In the genomic region with DNA sequence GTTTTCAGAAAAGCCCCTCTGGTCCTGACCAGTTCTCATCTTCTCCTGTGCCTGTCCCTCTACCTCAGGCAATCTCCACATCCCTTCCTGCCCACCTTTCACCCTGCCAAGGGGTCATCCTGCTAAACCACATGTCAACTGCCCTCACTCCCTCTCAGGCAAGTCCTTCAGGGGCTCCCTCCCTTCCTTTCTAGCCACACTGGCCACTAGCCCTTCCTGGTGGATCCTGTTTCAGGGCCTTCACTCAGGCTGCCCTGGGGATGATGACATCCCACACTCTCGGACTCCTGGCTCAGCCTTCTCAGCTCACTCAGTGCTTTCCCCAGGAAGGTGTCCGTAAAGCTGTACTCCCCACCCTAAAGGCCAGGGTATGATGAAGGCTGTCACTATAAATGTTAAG, we compare ENCODE assay signal across 16 cellular contexts. TPM values are rescaled to one million over a fixed set of nuclear protein-coding genes. Genes with fewer than 3 reads are reported as not detected.
DNase-seq lines count a peak whose midpoint lies in the region; ATAC-seq, FAIRE-seq and TF ChIP-seq lines count a peak whose summit lies in the region.
"Had no signal": no experiment of that assay in that cellular context is flagged by ENCODE, and none has a peak within 500 bp of the region (broad histone marks: within the 10 kb centered on the region; RNA-seq: fewer than 3 reads in every experiment).

No MANE protein-coding gene starts in this region.

- intact Hi-C loops in HepG2 (cut with micrococcal nuclease; ENCODE audit: unreplicated experiment) (loop anchor here (5.0 kb wide), 1 partner anchor 189 kb away; no protein-coding TSS in a partner anchor), right lobe of liver (cut with DNase I) (loop anchor here (5.0 kb wide), 2 partner anchors 374 to 379 kb away; no protein-coding TSS in a partner anchor), spleen (cut with DNase I; ENCODE audit: low total_unique reads) (loop anchor here (5.0 kb wide), 1 partner anchor 374 kb away; no protein-coding TSS in a partner anchor)

- H3K4me1 Mint-ChIP-seq in T-helper 17 cell: peaks cover 4% of the 10 kb centered on the region

- DNase-seq in HepG2 (ENCODE audit: low spot score): no peak
- no peak for DNase-seq in right lobe of liver
- DNase-seq in T-helper 17 cell: no peak
- DNase-seq in left kidney (ENCODE audit: low read depth, low spot score): peak; percentile 45
- no peak for DNase-seq in spleen
- DNase-seq in NCI-H1694 treated with DMSO at 0.1 percent for 48 hours (lab: John Stamatoyannopoulos, UW): no peak
- no peak for DNase-seq in activated naive CD4-positive, alpha-beta T cell treated with anti-CD3 and anti-CD28 coated beads, Interleukin-2, amount 50 U/mL, for 72 hours (ENCODE audit: low spot score in 2 of 2)
- no peak for DNase-seq in NCI-H748 treated with DMSO at 0.1 percent for 48 hours (lab: John Stamatoyannopoulos, UW)
- DNase-seq: Caco-2, DMS153, KG1, NCI-H1436, NCI-H345, NCI-H526 treated with DMSO at 0.1 percent for 48 hours, RPMI8226, SIG-M5 had no signal

- no peaks in the 10 kb centered on the region for H3K36me3 Mint-ChIP-seq in T-helper 17 cell (ENCODE audit: low read depth)
- H3K36me3 Mint-ChIP-seq in activated naive CD4-positive, alpha-beta T cell treated with anti-CD3 and anti-CD28 coated beads, Interleukin-2, amount 50 U/mL, for 72 hours: no peaks in the 10 kb centered on the region

- H2AFZ ChIP-seq in HepG2 (ENCODE audit: low read length): no peak overlapping the region

- TF ChIP-seq RAD21 in HepG2 (CRISPR knock-in tag; IDR thresholded peaks at IDR 0.05): no peak

- peak overlapping the region; percentile 37 for H3K27ac Mint-ChIP-seq in T-helper 17 cell
- peak overlapping the region in 1 of 2 donors; percentile 32 for H3K27ac Mint-ChIP-seq in activated naive CD4-positive, alpha-beta T cell treated with anti-CD3 and anti-CD28 coated beads, Interleukin-2, amount 50 U/mL, for 72 hours

- H3K4me3 Mint-ChIP-seq in T-helper 17 cell: no peak overlapping the region

- ATAC-seq in HepG2 (peak; percentile 47), right lobe of liver (no peak), T-helper 17 cell (no peak)
- no peak for ATAC-seq in activated naive CD4-positive, alpha-beta T cell treated with anti-CD3 and anti-CD28 coated beads, Interleukin-2, amount 50 U/mL, for 72 hours

- H3K27ac ChIP-seq in HepG2 (ENCODE audit: extremely low read length, insufficient read depth, low read length) (no peak overlapping the region), right lobe of liver (no peak overlapping the region), spleen (peak overlapping the region in 5 of 8 donors; percentile 2 to 64 (median 56))

- H3K4me2 ChIP-seq in HepG2 (ENCODE audit: low read depth, low read length): no peak overlapping the region

- no peak for FAIRE-seq in HepG2 (lab: Jason Lieb, UNC)

- H3K27me3 ChIP-seq in HepG2 (ENCODE audit: control insufficient read depth in 1 of 2, insufficient read depth in 2 of 2, low read length in 2 of 2): peaks cover 0 to 20% of the 10 kb centered on the region in 2 experiments; a peak in 1 of 5 replicates
- H3K27me3 ChIP-seq in right lobe of liver: no peaks in the 10 kb centered on the region
- peaks cover 0 to 4% (median 0%) of the 10 kb centered on the region in 7 donors for H3K27me3 ChIP-seq in spleen (replicated peaks in 1 of 7)

- TF ChIP-seq POLR2A in HepG2 (IDR thresholded peaks at IDR 0.05; ENCODE audit: insufficient read depth in 1 of 2, low read depth in 2 of 2, low read length in 2 of 2): no peak
- TF ChIP-seq POLR2A in right lobe of liver (IDR thresholded peaks at IDR 0.05): no peak
- TF ChIP-seq POLR2A in spleen (IDR thresholded peaks at IDR 0.05): no peak

- H4K20me1 ChIP-seq in HepG2 (ENCODE audit: insufficient read depth, low read length): no peaks in the 10 kb centered on the region

- in situ Hi-C loops in HepG2 (cut with HindIII; ENCODE audit: extremely low pct_ligation_motif_present, low pct_unique_long_range_greater_than_20kb): loop anchor here (5.0 kb wide), 1 partner anchor 384 kb away; no protein-coding TSS in a partner anchor

- H3K9me3 Mint-ChIP-seq in activated naive CD4-positive, alpha-beta T cell treated with anti-CD3 and anti-CD28 coated beads, Interleukin-2, amount 50 U/mL, for 72 hours: no peaks in the 10 kb centered on the region

- no peaks in the 10 kb centered on the region for H3K79me2 ChIP-seq in HepG2 (ENCODE audit: insufficient read depth, low read length)

- WGBS in HepG2 (ENCODE audit: low lambda C conversion rate): 18% methylated on average over 2 of the region's 2 CpGs
- 75% methylated on average over 2 of the region's 2 CpGs for WGBS in right lobe of liver (ENCODE audit: insufficient coverage, low coverage, low lambda C conversion rate, missing lambda C conversion rate)
- 58 to 84% (median 64%) methylated on average over 2 of the region's 2 CpGs for WGBS in spleen, 5 donors

- POLR2A ChIA-PET in HepG2 (lab: Yijun Ruan, JAX): no interaction called here

- H3K4me1 ChIP-seq in HepG2 (ENCODE audit: insufficient read depth, low read length): no peaks in the 10 kb centered on the region; the same call in 1 of the 2 replicates
- no peaks in the 10 kb centered on the region for H3K4me1 ChIP-seq in right lobe of liver
- H3K4me1 ChIP-seq in spleen: peaks cover 2 to 20% (median 13%) of the 10 kb centered on the region in 6 donors
- H3K4me1 ChIP-seq: Caco-2 had no signal

- H3K9ac ChIP-seq in HepG2 (ENCODE audit: insufficient read depth, low read depth, low read length): no peak overlapping the region

- H3K4me3 ChIP-seq in HepG2 (replicated peaks in 1 of 3; ENCODE audit: insufficient read depth in 1 of 3, low read depth in 2 of 3, low read length in 3 of 3): no peak overlapping the region
- H3K4me3 ChIP-seq in right lobe of liver: no peak overlapping the region
- no peak overlapping the region for H3K4me3 ChIP-seq in spleen

- no peak for TF ChIP-seq CTCF in HepG2 (CRISPR knock-in tag; IDR thresholded peaks at IDR 0.05)
- no peak for TF ChIP-seq CTCF in right lobe of liver (IDR thresholded peaks at IDR 0.05)
- TF ChIP-seq CTCF in spleen (IDR thresholded peaks at IDR 0.05 in 8 of 11, conservative IDR thresholded peaks at IDR 0.05 in 3 of 11): no peak

- BruUV-seq in HepG2 (replicated peaks; lab: Mats Ljungman, UMichigan): no TSS peak

- H3K9me3 ChIP-seq in HepG2 (ENCODE audit: low read length) (no peaks in the 10 kb centered on the region), right lobe of liver (no peaks in the 10 kb centered on the region), T-helper 17 cell (ENCODE audit: control insufficient read depth, low read length, poor library complexity, severe bottlenecking) (no peaks in the 10 kb centered on the region), spleen (no peaks in the 10 kb centered on the region)
- H3K9me3 ChIP-seq: Caco-2 had no signal

- TF ChIP-seq EP300 in HepG2 (IDR thresholded peaks at IDR 0.05; ENCODE audit: low read depth in 2 of 2, low read length in 2 of 2) (no peak), HepG2 (CRISPR knock-in tag; IDR thresholded peaks at IDR 0.05; ENCODE audit: borderline replicate concordance) (no peak)

- no peaks in the 10 kb centered on the region for H3K36me3 ChIP-seq in HepG2 (replicated peaks in 1 of 2; ENCODE audit: control insufficient read depth in 1 of 2, insufficient read depth in 2 of 2, low read length in 2 of 2)
- H3K36me3 ChIP-seq in right lobe of liver: no peaks in the 10 kb centered on the region
- H3K36me3 ChIP-seq in spleen: no peaks in the 10 kb centered on the region

- CTCF ChIA-PET in HepG2 (lab: Yijun Ruan, JAX; ENCODE audit: low intra/inter-chr PET ratio, low total read pairs): interaction anchor here (3.5 kb wide), 1 partner anchor 376 kb away, joined by 40 read pairs; no protein-coding TSS in a partner anchor

- peaks cover 27% of the 10 kb centered on the region for H3K27me3 Mint-ChIP-seq in T-helper 17 cell

TF ChIP-seq in HepG2, 621 proteins besides CTCF, POLR2A, EP300 and RAD21 (continues in another document):
- TF ChIP-seq POLR2AphosphoS2 (IDR thresholded peaks at IDR 0.05; ENCODE audit: low read depth, low read length) (no peak), HCFC1 (IDR thresholded peaks at IDR 0.05; ENCODE audit: low read depth, low read length) (no peak), CCDC6 (CRISPR knock-in tag; IDR thresholded peaks at IDR 0.05) (no peak), POLR2G (IDR thresholded peaks at IDR 0.05; ENCODE audit: low read depth, low read length) (no peak), ZNF776 (CRISPR knock-in tag; IDR thresholded peaks at IDR 0.05) (no peak), SOX5 (CRISPR knock-in tag; IDR thresholded peaks at IDR 0.05; ENCODE audit: borderline replicate concordance) (no peak)

RNA-seq across cellular contexts. Expression of a gene that starts 13.4 kb away (rescaled TPM):
- total RNA-seq in HepG2 (2016; rRNA removed; fragmentation: Illumina TruSeq; extraction: Trizol) (not detected in 2 replicates), right lobe of liver (under 1 TPM in 2 of 6 experiments, not detected in 4; 0.25 to 0.60 TPM), T-helper 17 cell (under 1 TPM; 0.73 to 0.75 TPM), spleen (10 to 100 TPM; 12.5 to 20.3 (median 13.1) TPM)
- total RNA-seq in HepG2 (2016; cell fraction: cytosol; rRNA removed; fragmentation: Illumina TruSeq; extraction: Trizol; ENCODE audit: low read depth): not detected in 2 replicates
- total RNA-seq in HepG2 (2016; cell fraction: insoluble cytoplasmic fraction; rRNA removed; fragmentation: Illumina TruSeq; extraction: Trizol): not detected in 2 replicates
- not detected in 2 replicates for total RNA-seq in HepG2 (2016; cell fraction: membrane; rRNA removed; fragmentation: Illumina TruSeq; extraction: Trizol)
- not detected in 2 replicates for total RNA-seq in HepG2 (2016; cell fraction: nucleus; rRNA removed; fragmentation: Illumina TruSeq; extraction: Trizol)
- polyA plus RNA-seq in HepG2 (2011; rRNA removed) (not detected in 2 replicates), spleen (10 to 100 TPM in 1 of 3 donors, 1 to 10 TPM in 2; 5.9 to 22.5 (median 7.4) TPM)
- not detected in 2 replicates for polyA plus RNA-seq in HepG2 (2011; cell fraction: cytosol; rRNA removed)
- polyA plus RNA-seq in HepG2 (2011; cell fraction: nucleus; rRNA removed): not detected in 2 replicates
- polyA plus RNA-seq in HepG2 (2012): not detected in 2 replicates
- polyA plus RNA-seq in HepG2 (2016; cell fraction: cytosol; fragmentation: Illumina TruSeq; extraction: Trizol; ENCODE audit: low read depth): not detected in 2 replicates
- not detected in 2 replicates for polyA plus RNA-seq in HepG2 (2016; cell fraction: insoluble cytoplasmic fraction; fragmentation: Illumina TruSeq; extraction: Trizol; ENCODE audit: low read depth)
- not detected in 2 replicates for polyA plus RNA-seq in HepG2 (2016; cell fraction: membrane; fragmentation: Illumina TruSeq; extraction: Trizol; ENCODE audit: low read depth)
- not detected in 2 replicates for polyA plus RNA-seq in HepG2 (2016; cell fraction: nucleus; fragmentation: Illumina TruSeq; extraction: Trizol; ENCODE audit: insufficient read depth, low read depth)
- polyA minus RNA-seq in HepG2 (2011; rRNA and poly(A)+ RNA removed; ENCODE audit: low replicate concordance): 0.58 TPM in 1 of 2 replicates, not detected in the other
- polyA minus RNA-seq in HepG2 (2011; cell fraction: cytosol; rRNA and poly(A)+ RNA removed): not detected in 2 replicates
- 0.37 TPM in 1 of 2 replicates, not detected in the other for polyA minus RNA-seq in HepG2 (2011; cell fraction: nucleus; rRNA and poly(A)+ RNA removed)
- total RNA-seq in activated naive CD4-positive, alpha-beta T cell treated with anti-CD3 and anti-CD28 coated beads, Interleukin-2, amount 50 U/mL, for 72 hours: not detected

Comparison
In these comparisons a context has a peak if more than half of its experiments do, and no peak if none do; other contexts are left out.
1. H3K27ac ChIP-seq: peak in spleen (5 of 8); none in HepG2 (single experiment) and right lobe of liver (0 of 3).
2. RNA of a gene that starts 13.4 kb away (total RNA-seq): 12.5 to 20.3 TPM in spleen; 0.73 to 0.75 TPM in T-helper 17 cell, 0.25 to 0.60 TPM in right lobe of liver, not detected in activated naive CD4-positive, alpha-beta T cell treated with anti-CD3 and anti-CD28 coated beads, Interleukin-2, amount 50 U/mL, for 72 hours and not detected in HepG2; every median in the first group is over 4 times any median in the second.